ENCODE assay signal across 17 cellular contexts in the genomic region with DNA sequence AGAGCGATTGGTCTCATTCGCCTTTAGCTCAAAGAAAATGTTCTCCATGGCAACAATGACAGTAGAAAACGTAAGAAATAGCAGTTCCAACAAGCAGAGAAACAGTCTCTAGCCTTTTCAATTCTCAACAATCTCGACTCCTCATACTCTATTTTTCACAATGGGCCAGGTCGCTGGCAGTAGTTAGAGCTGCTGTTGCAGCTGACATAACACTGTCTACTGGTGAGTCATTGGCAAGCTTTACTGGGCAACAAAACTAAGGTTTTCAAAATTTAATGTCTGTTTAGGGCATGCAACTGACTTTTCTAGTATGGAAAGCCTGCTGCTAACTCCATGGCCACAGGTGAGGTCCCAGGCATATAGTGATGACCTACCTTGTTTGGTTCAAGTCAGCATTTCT.
"Had no signal": no experiment of that assay in that cellular context is flagged by ENCODE, and none has a peak within 500 bp of the region (broad histone marks: within the 10 kb centered on the region; RNA-seq: fewer than 3 reads in every experiment).

No MANE protein-coding gene starts in this region.

- H3K4me1 ChIP-seq: lower lobe of right lung, sigmoid colon, spleen had no signal

- H3K4me1 Mint-ChIP-seq: activated CD4-positive, alpha-beta T cell treated with anti-CD3 and anti-CD28 coated beads, Interleukin-2, amount 10 ng/mL, durations not matched to agents 7 days and 5 days; activated naive CD8-positive, alpha-beta T cell treated with anti-CD3 and anti-CD28 coated beads, Interleukin-2, amount 50 U/mL, for 24 hours; nephron; stimulated activated memory B cell treated with anti-CD40 and anti-IgM and Interleukin-4, amounts not matched to agents 10 μg/mL and 1 μg/mL and 100 μg/mL, for 72 hours; T-cell had no signal

- H3K27me3 ChIP-seq: sigmoid colon, spleen had no signal

- H3K27ac ChIP-seq: lower lobe of right lung, sigmoid colon, spleen had no signal

- H3K27me3 Mint-ChIP-seq: activated CD4-positive, alpha-beta T cell treated with anti-CD3 and anti-CD28 coated beads, Interleukin-2, amount 10 ng/mL, durations not matched to agents 7 days and 5 days; activated naive CD8-positive, alpha-beta T cell treated with anti-CD3 and anti-CD28 coated beads, Interleukin-2, amount 50 U/mL, for 24 hours; activated T-cell treated with anti-CD3 and anti-CD28 coated beads, Interleukin-2, amount 50 U/mL, for 24 hours; stimulated activated memory B cell treated with anti-CD40 and anti-IgM and Interleukin-4, amounts not matched to agents 10 μg/mL and 1 μg/mL and 100 μg/mL, for 72 hours; T-cell had no signal

- ATAC-seq: activated CD8-positive, alpha-beta T cell treated with anti-CD3 and anti-CD28 coated beads, Interleukin-2, amount 10 ng/mL, durations not matched to agents 7 days and 5 days; activated naive CD8-positive, alpha-beta T cell treated with anti-CD3 and anti-CD28 coated beads, Interleukin-2, amount 50 U/mL, for 24 hours; lower lobe of right lung; stimulated activated memory B cell treated with anti-CD40 and anti-IgM and Interleukin-4, amounts not matched to agents 10 μg/mL and 1 μg/mL and 100 μg/mL, for 72 hours; T-cell had no signal

- DNase-seq: activated CD4-positive, alpha-beta T cell treated with anti-CD3 and anti-CD28 coated beads, Interleukin-2, amount 10 ng/mL, durations not matched to agents 7 days and 5 days; activated CD8-positive, alpha-beta T cell treated with anti-CD3 and anti-CD28 coated beads, Interleukin-2, amount 10 ng/mL, durations not matched to agents 7 days and 5 days; activated naive CD4-positive, alpha-beta T cell treated with anti-CD3 and anti-CD28 coated beads for 36 hours; activated naive CD8-positive, alpha-beta T cell treated with anti-CD3 and anti-CD28 coated beads, Interleukin-2, amount 50 U/mL, for 24 hours; activated T-cell treated with anti-CD3 and anti-CD28 coated beads, Interleukin-2, amount 50 U/mL, for 24 hours; effector CD4-positive, alpha-beta T cell; foreskin melanocyte; hypothalamus; lower lobe of right lung; sigmoid colon; spleen; stimulated activated CD4-positive, alpha-beta T cell treated with anti-CD3 and anti-CD28 coated beads, Interleukin-4, amount 100 ng/mL, for 4 hours; T-cell; T-helper 9 cell had no signal

- H3K4me3 Mint-ChIP-seq: activated CD4-positive, alpha-beta T cell treated with anti-CD3 and anti-CD28 coated beads, Interleukin-2, amount 10 ng/mL, durations not matched to agents 7 days and 5 days; activated CD8-positive, alpha-beta T cell treated with anti-CD3 and anti-CD28 coated beads, Interleukin-2, amount 10 ng/mL, durations not matched to agents 7 days and 5 days; activated naive CD4-positive, alpha-beta T cell treated with anti-CD3 and anti-CD28 coated beads for 36 hours; activated naive CD8-positive, alpha-beta T cell treated with anti-CD3 and anti-CD28 coated beads, Interleukin-2, amount 50 U/mL, for 24 hours; activated T-cell treated with anti-CD3 and anti-CD28 coated beads, Interleukin-2, amount 50 U/mL, for 24 hours; nephron; stimulated activated memory B cell treated with anti-CD40 and anti-IgM and Interleukin-4, amounts not matched to agents 10 μg/mL and 1 μg/mL and 100 μg/mL, for 72 hours; T-cell had no signal

- H3K36me3 ChIP-seq: lower lobe of right lung, sigmoid colon, spleen had no signal

- H3K36me3 Mint-ChIP-seq: T-cell had no signal

- H3K27ac Mint-ChIP-seq: activated CD4-positive, alpha-beta T cell treated with anti-CD3 and anti-CD28 coated beads, Interleukin-2, amount 10 ng/mL, durations not matched to agents 7 days and 5 days; activated CD8-positive, alpha-beta T cell treated with anti-CD3 and anti-CD28 coated beads, Interleukin-2, amount 10 ng/mL, durations not matched to agents 7 days and 5 days; activated naive CD4-positive, alpha-beta T cell treated with anti-CD3 and anti-CD28 coated beads for 36 hours; activated naive CD8-positive, alpha-beta T cell treated with anti-CD3 and anti-CD28 coated beads, Interleukin-2, amount 50 U/mL, for 24 hours; activated T-cell treated with anti-CD3 and anti-CD28 coated beads, Interleukin-2, amount 50 U/mL, for 24 hours; activated T-helper 2 cell treated with anti-CD3 and anti-CD28 coated beads, Interferon-gamma antibody, Interleukin-2, Interleukin-4, amounts not matched to agents 10 μg/mL and 5 μg/mL and 100 μg/mL, durations not matched to agents 14 hours and 24 hours and 36 hours; nephron; stimulated activated memory B cell treated with anti-CD40 and anti-IgM and Interleukin-4, amounts not matched to agents 10 μg/mL and 1 μg/mL and 100 μg/mL, for 72 hours; T-cell had no signal

- H3K4me3 ChIP-seq: lower lobe of right lung, sigmoid colon, spleen had no signal
